In the genomic region with DNA sequence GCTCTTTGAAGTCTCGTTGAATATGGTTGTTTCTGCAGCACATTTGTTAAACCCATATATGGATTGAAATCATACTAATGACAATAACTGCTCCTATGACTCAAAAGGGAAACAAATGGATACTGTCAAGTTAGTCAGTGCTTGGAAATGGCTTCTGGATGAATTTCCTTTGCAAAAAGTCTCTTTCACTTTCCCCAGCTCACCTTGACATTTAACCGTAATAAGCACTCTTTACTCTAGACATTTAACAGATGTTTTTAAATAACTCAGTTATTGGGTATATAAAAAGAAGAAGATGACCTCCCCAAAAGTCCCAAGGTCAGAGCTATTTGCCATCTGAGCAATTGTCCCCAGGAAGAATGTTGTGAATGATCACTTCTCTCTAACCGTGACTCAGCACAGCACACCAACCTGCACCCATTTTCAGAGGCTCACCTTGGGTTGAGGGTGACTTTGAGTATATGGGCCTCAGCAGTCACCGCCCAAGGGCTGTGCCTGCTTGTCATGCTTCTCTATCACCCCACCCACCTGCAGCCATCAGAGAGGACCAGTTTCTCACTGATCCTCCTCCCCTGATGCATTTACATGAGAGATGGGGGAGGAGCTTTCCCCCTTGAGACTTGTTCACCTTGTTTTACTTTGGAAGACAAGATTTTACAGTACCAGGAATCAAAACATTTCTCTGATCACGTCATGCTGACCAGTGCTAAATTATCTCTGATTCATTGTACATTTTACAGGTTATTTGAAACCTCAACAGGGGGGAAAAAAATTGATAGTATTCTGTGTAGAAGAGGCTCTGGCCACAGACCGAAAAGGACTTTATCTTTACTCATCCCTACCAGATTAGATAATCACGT, we compare ENCODE assay signal across 2 cellular contexts.
TF ChIP-seq lines count a peak whose summit lies in the region.

No MANE protein-coding gene starts in this region.

TF ChIP-seq in SK-N-SH treated with all-trans-retinoic acid at 6 μM for 48 hours, 23 proteins besides CTCF, POLR2A, EP300 and RAD21 (continued from another document):
- TF ChIP-seq, protein P1, sequence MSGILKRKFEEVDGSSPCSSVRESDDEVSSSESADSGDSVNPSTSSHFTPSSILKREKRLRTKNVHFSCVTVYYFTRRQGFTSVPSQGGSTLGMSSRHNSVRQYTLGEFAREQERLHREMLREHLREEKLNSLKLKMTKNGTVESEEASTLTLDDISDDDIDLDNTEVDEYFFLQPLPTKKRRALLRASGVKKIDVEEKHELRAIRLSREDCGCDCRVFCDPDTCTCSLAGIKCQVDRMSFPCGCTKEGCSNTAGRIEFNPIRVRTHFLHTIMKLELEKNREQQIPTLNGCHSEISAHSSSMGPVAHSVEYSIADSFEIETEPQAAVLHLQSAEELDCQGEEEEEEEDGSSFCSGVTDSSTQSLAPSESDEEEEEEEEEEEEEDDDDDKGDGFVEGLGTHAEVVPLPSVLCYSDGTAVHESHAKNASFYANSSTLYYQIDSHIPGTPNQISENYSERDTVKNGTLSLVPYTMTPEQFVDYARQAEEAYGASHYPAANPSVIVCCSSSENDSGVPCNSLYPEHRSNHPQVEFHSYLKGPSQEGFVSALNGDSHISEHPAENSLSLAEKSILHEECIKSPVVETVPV (CRISPR knock-in tag; IDR thresholded peaks at IDR 0.05), result no peak
- TF ChIP-seq, protein P2, sequence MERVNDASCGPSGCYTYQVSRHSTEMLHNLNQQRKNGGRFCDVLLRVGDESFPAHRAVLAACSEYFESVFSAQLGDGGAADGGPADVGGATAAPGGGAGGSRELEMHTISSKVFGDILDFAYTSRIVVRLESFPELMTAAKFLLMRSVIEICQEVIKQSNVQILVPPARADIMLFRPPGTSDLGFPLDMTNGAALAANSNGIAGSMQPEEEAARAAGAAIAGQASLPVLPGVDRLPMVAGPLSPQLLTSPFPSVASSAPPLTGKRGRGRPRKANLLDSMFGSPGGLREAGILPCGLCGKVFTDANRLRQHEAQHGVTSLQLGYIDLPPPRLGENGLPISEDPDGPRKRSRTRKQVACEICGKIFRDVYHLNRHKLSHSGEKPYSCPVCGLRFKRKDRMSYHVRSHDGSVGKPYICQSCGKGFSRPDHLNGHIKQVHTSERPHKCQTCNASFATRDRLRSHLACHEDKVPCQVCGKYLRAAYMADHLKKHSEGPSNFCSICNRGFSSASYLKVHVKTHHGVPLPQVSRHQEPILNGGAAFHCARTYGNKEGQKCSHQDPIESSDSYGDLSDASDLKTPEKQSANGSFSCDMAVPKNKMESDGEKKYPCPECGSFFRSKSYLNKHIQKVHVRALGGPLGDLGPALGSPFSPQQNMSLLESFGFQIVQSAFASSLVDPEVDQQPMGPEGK (CRISPR knock-in tag; IDR thresholded peaks at IDR 0.05; ENCODE audit: borderline replicate concordance), result peak; percentile 45; the same call in 1 of the 2 replicates
- TF ChIP-seq TOX (CRISPR knock-in tag; IDR thresholded peaks at IDR 0.05; ENCODE audit: borderline replicate concordance), result peak; percentile 72; the same call in 1 of the 2 replicates

TF ChIP-seq in HepG2, 621 proteins besides CTCF, POLR2A, EP300 and RAD21 (continued from another document):
- TF ChIP-seq, protein P3, sequence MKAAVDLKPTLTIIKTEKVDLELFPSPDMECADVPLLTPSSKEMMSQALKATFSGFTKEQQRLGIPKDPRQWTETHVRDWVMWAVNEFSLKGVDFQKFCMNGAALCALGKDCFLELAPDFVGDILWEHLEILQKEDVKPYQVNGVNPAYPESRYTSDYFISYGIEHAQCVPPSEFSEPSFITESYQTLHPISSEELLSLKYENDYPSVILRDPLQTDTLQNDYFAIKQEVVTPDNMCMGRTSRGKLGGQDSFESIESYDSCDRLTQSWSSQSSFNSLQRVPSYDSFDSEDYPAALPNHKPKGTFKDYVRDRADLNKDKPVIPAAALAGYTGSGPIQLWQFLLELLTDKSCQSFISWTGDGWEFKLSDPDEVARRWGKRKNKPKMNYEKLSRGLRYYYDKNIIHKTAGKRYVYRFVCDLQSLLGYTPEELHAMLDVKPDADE (CRISPR knock-in tag; IDR thresholded peaks at IDR 0.05), result no peak
- no peak for TF ChIP-seq CAMTA2 (CRISPR knock-in tag; IDR thresholded peaks at IDR 0.05; ENCODE audit: borderline replicate concordance)
